Comparison of ENCODE assay signal across 16 cellular contexts in the genomic region with DNA sequence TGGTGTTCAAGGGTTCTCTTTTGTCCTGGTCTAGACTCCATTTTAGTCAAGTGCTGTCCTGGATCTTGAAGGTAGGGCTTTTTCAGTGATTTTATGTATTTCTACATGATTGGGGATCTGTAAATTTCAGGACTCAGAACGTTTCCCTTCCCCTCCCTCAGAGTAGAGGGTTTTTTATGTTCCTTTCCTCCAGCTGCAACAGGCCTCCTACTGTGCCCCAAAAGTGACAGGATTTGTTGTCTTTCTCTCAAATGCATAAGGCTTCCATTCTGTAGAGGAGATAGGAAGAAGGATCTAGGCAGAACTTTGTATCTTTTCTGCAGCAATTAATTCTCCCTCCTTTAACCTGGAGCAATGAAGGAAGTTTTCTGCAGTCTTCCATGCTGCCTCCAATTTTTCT.
A peak's percentile ranks its signal among the peaks of the same experiment; 100 is the strongest.
DNase-seq lines count a peak whose midpoint lies in the region; ATAC-seq and TF ChIP-seq lines count a peak whose summit lies in the region.
"Had no signal": no experiment of that assay in that cellular context is flagged by ENCODE, and none has a peak within 500 bp of the region (broad histone marks: within the 10 kb centered on the region; RNA-seq: fewer than 3 reads in every experiment).

No MANE protein-coding gene starts in this region.

- ATAC-seq in stimulated activated naive CD8-positive, alpha-beta T cell treated with anti-CD3 and anti-CD28 coated beads, Interleukin-15, amount 100 ng/mL, for 72 hours, result no peak
- ATAC-seq: CD8-positive, alpha-beta T cell; HCT116 had no signal

- H3K9ac ChIP-seq in HUES48 (ENCODE audit: low read depth, low read length), result 0 out of 2 replicates have a peak overlapping the region, but pooled peaks have one; percentile 1
- no peak overlapping the region for H3K9ac ChIP-seq in neural progenitor cell
- H3K9ac ChIP-seq: BLaER1 had no signal

- H3K36me3 ChIP-seq in HUES48 (ENCODE audit: control insufficient read depth, insufficient read depth, low read length) (no peaks in the 10 kb centered on the region), ectodermal cell (ENCODE audit: control insufficient read depth, insufficient read depth, low read length) (peaks cover 4% of the 10 kb centered on the region), neural progenitor cell (peaks cover 18% of the 10 kb centered on the region), BE2C (no peaks in the 10 kb centered on the region), tibial nerve (peaks cover 0 to 12% (median 0%) of the 10 kb centered on the region in 3 donors)
- H3K36me3 ChIP-seq: BLaER1 had no signal

- H3K4me3 ChIP-seq in HUES48 (ENCODE audit: low read depth, low read length) (no peak overlapping the region), ectodermal cell (ENCODE audit: insufficient read depth, low read depth, low read length) (no peak overlapping the region), neural progenitor cell (no peak overlapping the region), BE2C (ENCODE audit: low read depth, low read length) (no peak overlapping the region), tibial nerve (no peak overlapping the region)
- H3K4me3 ChIP-seq: BLaER1 had no signal

- H3F3A ChIP-seq in neural progenitor cell (ENCODE audit: low read depth), result peaks cover 28% of the 10 kb centered on the region

- H3K4me1 ChIP-seq in HUES48 (ENCODE audit: control insufficient read depth, insufficient read depth, low read length) (peaks cover 14% of the 10 kb centered on the region), ectodermal cell (ENCODE audit: control insufficient read depth, insufficient read depth, low read length) (peaks cover 18% of the 10 kb centered on the region), neural progenitor cell (peaks cover 50% of the 10 kb centered on the region), BE2C (peaks cover 10% of the 10 kb centered on the region), tibial nerve (no peaks in the 10 kb centered on the region)
- H3K4me1 ChIP-seq: BLaER1, Caco-2 had no signal

- H3K27ac ChIP-seq in HUES48 (ENCODE audit: low read depth, low read length) (peak overlapping the region; percentile 57), ectodermal cell (ENCODE audit: insufficient read depth, low read depth, low read length, poor library complexity, severe bottlenecking) (peak overlapping the region; percentile 66), neural progenitor cell (peak overlapping the region; percentile 81), tibial nerve (no peak overlapping the region)
- H3K27ac ChIP-seq: BLaER1, C4-2B had no signal

- H4K20me1 ChIP-seq in neural progenitor cell (ENCODE audit: low read depth), result no peaks in the 10 kb centered on the region
- H4K20me1 ChIP-seq: BLaER1 had no signal

- TF ChIP-seq POLR2A in tibial nerve (IDR thresholded peaks at IDR 0.05), result no peak

- H3K4me3 Mint-ChIP-seq in neural progenitor cell, result no peak overlapping the region
- no peak overlapping the region for H3K4me3 Mint-ChIP-seq in stimulated activated naive CD8-positive, alpha-beta T cell treated with anti-CD3 and anti-CD28 coated beads, Interleukin-15, amount 100 ng/mL, for 72 hours
- H3K4me3 Mint-ChIP-seq: CD4-positive, CD25-positive, alpha-beta regulatory T cell; CD8-positive, alpha-beta T cell had no signal

- no peaks in the 10 kb centered on the region for H3K27me3 ChIP-seq in HUES48 (ENCODE audit: control insufficient read depth, insufficient read depth, low read length)
- no peaks in the 10 kb centered on the region for H3K27me3 ChIP-seq in ectodermal cell (ENCODE audit: control insufficient read depth, insufficient read depth, low read length, poor library complexity, severe bottlenecking)
- H3K27me3 ChIP-seq in neural progenitor cell, result no peaks in the 10 kb centered on the region
- H3K27me3 ChIP-seq in BE2C, result no peaks in the 10 kb centered on the region
- no peaks in the 10 kb centered on the region for H3K27me3 ChIP-seq in tibial nerve
- H3K27me3 ChIP-seq: BLaER1 had no signal

- no peaks in the 10 kb centered on the region for H3K27me3 Mint-ChIP-seq in neural progenitor cell (ENCODE audit: insufficient read depth, low read depth)
- H3K27me3 Mint-ChIP-seq in stimulated activated naive CD8-positive, alpha-beta T cell treated with anti-CD3 and anti-CD28 coated beads, Interleukin-15, amount 100 ng/mL, for 72 hours, result no peaks in the 10 kb centered on the region
- H3K27me3 Mint-ChIP-seq: CD4-positive, CD25-positive, alpha-beta regulatory T cell had no signal

- H3K36me3 Mint-ChIP-seq in neural progenitor cell, result peaks cover 8% of the 10 kb centered on the region
- H3K36me3 Mint-ChIP-seq: CD4-positive, CD25-positive, alpha-beta regulatory T cell had no signal

- 0% methylated on average over 1 of the region's 1 CpG; no CpG with 5 or more reads in 1 of the 2 experiments for WGBS in ectodermal cell, 2 experiments
- WGBS in tibial nerve, 2 donors, result 42 to 62% methylated on average over 1 of the region's 1 CpG

- no peak overlapping the region for H2AFZ ChIP-seq in neural progenitor cell (replicated peaks)

- DNase-seq in neural progenitor cell (ENCODE audit: low spot score), result peak; percentile 19
- DNase-seq in stimulated activated naive CD8-positive, alpha-beta T cell treated with anti-CD3 and anti-CD28 coated beads, Interleukin-15, amount 100 ng/mL, for 72 hours, result no peak
- no peak for DNase-seq in BE2C
- no peak for DNase-seq in tibial nerve (ENCODE audit: low spot score in 2 of 2)
- no peak for DNase-seq in activated effector memory CD4-positive, alpha-beta T cell treated with Interleukin-2 at 50 U/mL for 16 hours
- DNase-seq: Caco-2; CD4-positive, CD25-positive, alpha-beta regulatory T cell; CD8-positive, alpha-beta T cell; DMS153; DND-41; H7 had no signal

- peaks cover 4% of the 10 kb centered on the region for H3K9me3 Mint-ChIP-seq in neural progenitor cell
- H3K9me3 Mint-ChIP-seq in stimulated activated naive CD8-positive, alpha-beta T cell treated with anti-CD3 and anti-CD28 coated beads, Interleukin-15, amount 100 ng/mL, for 72 hours, result peaks cover 0 to 4% of the 10 kb centered on the region in 2 donors

- peak overlapping the region; percentile 38 for H3K27ac Mint-ChIP-seq in neural progenitor cell
- no peak overlapping the region for H3K27ac Mint-ChIP-seq in stimulated activated naive CD8-positive, alpha-beta T cell treated with anti-CD3 and anti-CD28 coated beads, Interleukin-15, amount 100 ng/mL, for 72 hours
- H3K27ac Mint-ChIP-seq: CD4-positive, CD25-positive, alpha-beta regulatory T cell; CD8-positive, alpha-beta T cell had no signal

- no peak for TF ChIP-seq EP300 in tibial nerve (IDR thresholded peaks at IDR 0.05)

- TF ChIP-seq CTCF in neural progenitor cell (IDR thresholded peaks at IDR 0.05) (no peak), BE2C (IDR thresholded peaks at IDR 0.05; ENCODE audit: low read depth, low read length) (no peak), tibial nerve (IDR thresholded peaks at IDR 0.05) (no peak)

- H3K9me3 ChIP-seq in HUES48 (ENCODE audit: control insufficient read depth, insufficient read depth, low read length) (no peaks in the 10 kb centered on the region), ectodermal cell (ENCODE audit: control insufficient read depth, low read length) (no peaks in the 10 kb centered on the region), neural progenitor cell (ENCODE audit: low read depth) (peaks cover 8% of the 10 kb centered on the region), BE2C (no peaks in the 10 kb centered on the region), tibial nerve (peaks cover 0 to 8% (median 0%) of the 10 kb centered on the region in 4 donors)
- H3K9me3 ChIP-seq: BLaER1 had no signal

- peak overlapping the region; percentile 54 for H3K4me2 ChIP-seq in neural progenitor cell
- H3K4me2 ChIP-seq: BLaER1 had no signal

- peaks cover 23% of the 10 kb centered on the region for H3K4me1 Mint-ChIP-seq in neural progenitor cell
- no peaks in the 10 kb centered on the region for H3K4me1 Mint-ChIP-seq in stimulated activated naive CD8-positive, alpha-beta T cell treated with anti-CD3 and anti-CD28 coated beads, Interleukin-15, amount 100 ng/mL, for 72 hours
- H3K4me1 Mint-ChIP-seq: CD4-positive, CD25-positive, alpha-beta regulatory T cell had no signal

- H3K79me2 ChIP-seq in neural progenitor cell (ENCODE audit: low read depth), result no peaks in the 10 kb centered on the region

Comparison
In these comparisons a context has a peak if more than half of its experiments do, and no peak if none do; other contexts are left out.
1. H3K27ac ChIP-seq: peak in HUES48 (single experiment), ectodermal cell (single experiment) and neural progenitor cell (single experiment); none in tibial nerve (0 of 4).